Comparison of ENCODE assay signal across 12 cellular contexts in genomic region chr1:169796411-169796810, GRCh38. TPM values are rescaled to one million over a fixed set of nuclear protein-coding genes. Genes with fewer than 3 reads are reported as not detected.
A peak's percentile ranks its signal among the peaks of the same experiment; 100 is the strongest.
DNase-seq lines count a peak whose midpoint lies in the region; ATAC-seq, FAIRE-seq and TF ChIP-seq lines count a peak whose summit lies in the region.
"Had no signal": no experiment of that assay in that cellular context is flagged by ENCODE, and none has a peak within 500 bp of the region (broad histone marks: within the 10 kb centered on the region; RNA-seq: fewer than 3 reads in every experiment).

No MANE protein-coding gene starts in this region.

- H3K4me1 Mint-ChIP-seq in CD4-positive, CD25-positive, alpha-beta regulatory T cell: peaks cover 20 to 64% (median 39%) of the 10 kb centered on the region in 4 donors
- H3K4me1 Mint-ChIP-seq in WTC11: peaks cover 25% of the 10 kb centered on the region

- WGBS in mesodermal cell (ENCODE audit: insufficient coverage in 2 of 2), 2 experiments: 93 to 97% methylated on average over 3 to 4 of the region's 4 CpGs

- peak overlapping the region; percentile 98 for H3K4me3 ChIP-seq in CD4-positive, CD25-positive, alpha-beta regulatory T cell (ENCODE audit: low read depth, low read length)
- peak overlapping the region; percentile 89 for H3K4me3 ChIP-seq in mesodermal cell (ENCODE audit: extremely low read depth, insufficient read depth, low read length, poor library complexity, severe bottlenecking)

- DNase-seq in CD4-positive, CD25-positive, alpha-beta regulatory T cell: no peak
- DNase-seq in GM18507 (ENCODE audit: extremely low spot score, insufficient read length, low read depth) (no peak), WTC11 (ENCODE audit: low spot score) (no peak), UCSD-AML1 (lab: John Stamatoyannopoulos, UW; ENCODE audit: unreplicated experiment) (no peak)
- DNase-seq: cortex of kidney, NCI-H2029 treated with DMSO at 0.1 percent for 48 hours, T1000 had no signal

- no peak for TF ChIP-seq CTCF in WTC11 (IDR thresholded peaks at IDR 0.05)

- peak overlapping the region in 2 of 3 donors; percentile 81 to 92 for H3K27ac Mint-ChIP-seq in CD4-positive, CD25-positive, alpha-beta regulatory T cell
- peak overlapping the region; percentile 3; the same call in 1 of the 2 replicates for H3K27ac Mint-ChIP-seq in WTC11

- H3K9me3 ChIP-seq in CD4-positive, CD25-positive, alpha-beta regulatory T cell (ENCODE audit: control insufficient read depth in 2 of 2, low read length in 2 of 2): no peaks in the 10 kb centered on the region
- no peaks in the 10 kb centered on the region for H3K9me3 ChIP-seq in mesodermal cell (ENCODE audit: control insufficient read depth, low read length)

- no peaks in the 10 kb centered on the region for H3K27me3 Mint-ChIP-seq in CD4-positive, CD25-positive, alpha-beta regulatory T cell
- H3K27me3 Mint-ChIP-seq in WTC11 (ENCODE audit: low read depth): no peaks in the 10 kb centered on the region

- peaks cover 30% of the 10 kb centered on the region for H3K4me1 ChIP-seq in CD4-positive, CD25-positive, alpha-beta regulatory T cell (ENCODE audit: control insufficient read depth, insufficient read depth, low read length, poor library complexity, severe bottlenecking)
- H3K4me1 ChIP-seq in mesodermal cell (ENCODE audit: control insufficient read depth, insufficient read depth, low read length, poor library complexity, severe bottlenecking): no peaks in the 10 kb centered on the region

- CTCF ChIA-PET in WTC11 (lab: Charles Lee): no interaction called here

- peak; percentile 60 for FAIRE-seq in GM18507 (lab: Jason Lieb, UNC)

- peak overlapping the region; percentile 51 to 100 (median 98) for H3K4me3 Mint-ChIP-seq in CD4-positive, CD25-positive, alpha-beta regulatory T cell
- peak overlapping the region; percentile 97 for H3K4me3 Mint-ChIP-seq in WTC11

- H3K36me3 Mint-ChIP-seq in CD4-positive, CD25-positive, alpha-beta regulatory T cell: peaks cover 13% of the 10 kb centered on the region
- peaks cover 11% of the 10 kb centered on the region for H3K36me3 Mint-ChIP-seq in WTC11

- no peaks in the 10 kb centered on the region for H3K9me3 Mint-ChIP-seq in CD4-positive, CD25-positive, alpha-beta regulatory T cell
- H3K9me3 Mint-ChIP-seq in WTC11: no peaks in the 10 kb centered on the region

- peaks cover 7% of the 10 kb centered on the region for H3K36me3 ChIP-seq in CD4-positive, CD25-positive, alpha-beta regulatory T cell (ENCODE audit: control insufficient read depth, insufficient read depth, low read length)
- peaks cover 26% of the 10 kb centered on the region for H3K36me3 ChIP-seq in mesodermal cell (ENCODE audit: control insufficient read depth, insufficient read depth, low read length)

- POLR2A ChIA-PET in WTC11 (lab: Charles Lee): no interaction called here

- no peak for ATAC-seq in CD4-positive, CD25-positive, alpha-beta regulatory T cell (ENCODE audit: low read depth in 2 of 2)
- ATAC-seq in WTC11 (no peak), HG02852 (IDR thresholded peaks at IDR 0.05; ENCODE audit: unreplicated experiment) (no peak), GM18867 (IDR thresholded peaks at IDR 0.05; ENCODE audit: unreplicated experiment) (no peak), HG02938 (IDR thresholded peaks at IDR 0.05; ENCODE audit: unreplicated experiment) (no peak)
- ATAC-seq: foreskin keratinocyte had no signal

- H3K27ac ChIP-seq in CD4-positive, CD25-positive, alpha-beta regulatory T cell (ENCODE audit: insufficient read depth, low read length, poor library complexity, severe bottlenecking): peak overlapping the region; percentile 49
- no peak overlapping the region for H3K27ac ChIP-seq in mesodermal cell (ENCODE audit: low read depth, low read length, severe bottlenecking)

- no peaks in the 10 kb centered on the region for H3K27me3 ChIP-seq in CD4-positive, CD25-positive, alpha-beta regulatory T cell (ENCODE audit: control insufficient read depth, insufficient read depth, low read length)
- H3K27me3 ChIP-seq: foreskin keratinocyte had no signal

TF ChIP-seq in WTC11, 78 proteins besides CTCF, POLR2A, EP300 and RAD21:
- TF ChIP-seq HMGA2 (CRISPR knock-in tag; IDR thresholded peaks at IDR 0.05): no peak
- TF ChIP-seq PREB (CRISPR knock-in tag; IDR thresholded peaks at IDR 0.05; ENCODE audit: borderline replicate concordance): no peak
- TF ChIP-seq ZNF219 (CRISPR knock-in tag; IDR thresholded peaks at IDR 0.05; ENCODE audit: borderline replicate concordance): no peak
- TF ChIP-seq JUN (CRISPR knock-in tag; IDR thresholded peaks at IDR 0.05): no peak
- no peak for TF ChIP-seq E2F4 (CRISPR knock-in tag; IDR thresholded peaks at IDR 0.05; ENCODE audit: borderline replicate concordance, low read depth)
- no peak for TF ChIP-seq ZNF138 (CRISPR knock-in tag; conservative IDR thresholded peaks at IDR 0.05)

RNA-seq across cellular contexts. Expression of gene METTL18, which starts 1.7 kb away (rescaled TPM):
- total RNA-seq in CD4-positive, CD25-positive, alpha-beta regulatory T cell: 5.6 TPM
- 10 to 100 TPM; 18.6 to 45.4 (median 32.9) TPM for polyA plus RNA-seq in CD4-positive, CD25-positive, alpha-beta regulatory T cell
- total RNA-seq in WTC11 (2021): 6.9 to 10.1 TPM (median 7.7 TPM) in 3 replicates
- 10.9 TPM for polyA plus RNA-seq in mesodermal cell (2013, experiment 1 of 2)
- 9.3 TPM for polyA plus RNA-seq in mesodermal cell (2013, experiment 2 of 2)
